In the genomic region with DNA sequence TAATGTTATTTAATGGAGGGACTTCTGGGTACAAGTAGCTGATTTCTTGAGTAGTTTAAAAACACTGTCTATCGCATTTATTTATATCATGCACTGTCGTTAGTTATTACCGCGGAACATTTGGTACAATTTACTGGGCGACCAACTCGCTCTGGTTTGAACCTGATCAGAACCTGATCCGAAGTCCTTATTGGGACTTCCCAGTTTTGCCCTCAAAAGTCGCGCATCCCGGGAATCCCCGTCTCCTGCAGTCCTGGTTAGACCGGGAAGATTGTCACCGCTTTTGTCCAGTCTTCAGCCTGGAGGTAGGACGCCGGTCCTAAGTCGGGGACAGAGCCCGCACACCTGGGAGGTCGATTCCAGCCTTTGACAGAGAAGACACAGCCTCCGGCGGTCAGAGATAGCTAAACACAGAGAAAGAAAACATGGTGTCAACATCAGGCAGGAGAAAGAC, we compare ENCODE assay signal across 8 cellular contexts. TPM values are rescaled to one million over a fixed set of nuclear protein-coding genes. Genes with fewer than 3 reads are reported as not detected.
DNase-seq lines count a peak whose midpoint lies in the region; ATAC-seq, FAIRE-seq and TF ChIP-seq lines count a peak whose summit lies in the region.

No MANE protein-coding gene starts in this region.

- no peaks in the 10 kb centered on the region for H3K9me1 ChIP-seq in K562 (ENCODE audit: control insufficient read depth, insufficient read depth, low read length)

- ATAC-seq in GM19351 (IDR thresholded peaks at IDR 0.05; ENCODE audit: unreplicated experiment), result peak; percentile 13
- peak; percentile 48 for ATAC-seq in K562

- H3K27me3 ChIP-seq in K562 (ENCODE audit: control insufficient read depth in 2 of 2, insufficient read depth in 2 of 2, low read length in 2 of 2), result no peaks in the 10 kb centered on the region

- peak overlapping the region; percentile 27 for H3K27ac ChIP-seq in OCI-LY7 (ENCODE audit: low read depth, low read length, poor library complexity, severe bottlenecking)
- H3K27ac ChIP-seq in K562 (ENCODE audit: extremely low read depth, low read depth, low read length), result peak overlapping the region; percentile 85
- peak overlapping the region in 20 of 21 experiments; percentile 81 to 98 (median 92) for H3K27ac ChIP-seq in skin epidermis

- POLR2A ChIA-PET in OCI-LY7 (lab: Charles Lee), result interaction anchor here (0.7 to 3.8 kb wide), 10 partner anchors 10 to 1449 kb away, joined by 3 to 28 read pairs (median 3); partner anchors contain the start of gene FBXL3
- POLR2A ChIA-PET in K562 (lab: Yijun Ruan, JAX), result interaction anchor here (0.9 to 1.2 kb wide), 3 partner anchors 9 to 1103 kb away, joined by 3 to 9 read pairs (median 3); no protein-coding TSS in a partner anchor

- peak; percentile 11 for DNase-seq in ACHN
- peak; percentile 48 for DNase-seq in OCI-LY7 (ENCODE audit: low spot score)
- DNase-seq in K562 (ENCODE audit: extremely low read depth in 1 of 4, low spot score in 3 of 4), result peak in 2 of 4 experiments; percentile 9 to 39
- peak; percentile 58 for DNase-seq in inferior parietal cortex (ENCODE audit: extremely low spot score)
- DNase-seq in germinal center (ENCODE audit: low spot score), result no peak
- DNase-seq in NCI-H1694 treated with DMSO at 0.1 percent for 48 hours (lab: John Stamatoyannopoulos, UW), result no peak

- H3K9ac ChIP-seq in K562 (ENCODE audit: insufficient read depth in 1 of 2, low read depth in 2 of 2, low read length in 2 of 2), result peak overlapping the region; percentile 81 to 95

- H2AFZ ChIP-seq in OCI-LY7 (ENCODE audit: low read length) (peak overlapping the region; percentile 99), K562 (ENCODE audit: low read depth, low read length) (peak overlapping the region; percentile 95)

- H3K4me3 ChIP-seq in OCI-LY7 (ENCODE audit: low read depth, low read length, poor library complexity, severe bottlenecking) (peak overlapping the region; percentile 79), K562 (peak overlapping the region; percentile 82), skin epidermis (peak overlapping the region; percentile 55 to 90 (median 85))

- no peak for TF ChIP-seq POLR2A in K562 (conservative IDR thresholded peaks at IDR 0.05)

- BruUV-seq in OCI-LY7 (replicated peaks; lab: Mats Ljungman, UMichigan), result TSS peak; percentile 60
- BruUV-seq in K562 (replicated peaks; lab: Mats Ljungman, UMichigan), result TSS peak; percentile 53

- FAIRE-seq in K562 (lab: Jason Lieb, UNC), result peak; percentile 54

- H3K4me1 ChIP-seq in OCI-LY7 (ENCODE audit: insufficient read depth, low read length, poor library complexity, severe bottlenecking), result peaks cover 10% of the 10 kb centered on the region
- peaks cover 7 to 8% of the 10 kb centered on the region in 2 experiments; a peak in 4 of 5 replicates for H3K4me1 ChIP-seq in K562 (replicated peaks in 1 of 2; ENCODE audit: control insufficient read depth in 2 of 2, insufficient read depth in 2 of 2, low read length in 2 of 2)

- no peak for TF ChIP-seq EP300 in K562 (IDR thresholded peaks at IDR 0.05; ENCODE audit: low read length)

- H3K4me2 ChIP-seq in OCI-LY7 (ENCODE audit: low read length) (peak overlapping the region; percentile 78), K562 (ENCODE audit: insufficient read depth, low read length) (peak overlapping the region; percentile 87)

- H3K79me2 ChIP-seq in OCI-LY7 (ENCODE audit: insufficient read depth, low read depth, low read length) (no peaks in the 10 kb centered on the region), K562 (ENCODE audit: control insufficient read depth, insufficient read depth, low read length) (peaks cover 19% of the 10 kb centered on the region)

- CTCF ChIA-PET in OCI-LY7 (lab: Charles Lee; ENCODE audit: unreplicated experiment) (interaction anchor here (1.4 kb wide), 1 partner anchor 9 kb away, joined by 4 read pairs; no protein-coding TSS in a partner anchor), K562 (lab: Yijun Ruan, JAX; ENCODE audit: low intra/inter-chr PET ratio) (no interaction called here)

- in situ Hi-C loops in ACHN (cut with HindIII; ENCODE audit: low pct_ligation_motif_present, low pct_unique_long_range_greater_than_20kb, low sequenced_read_pairs) (no loop called here), K562 (cut with MboI) (no loop called here)

- H4K20me1 ChIP-seq in OCI-LY7 (ENCODE audit: insufficient read depth, low read length) (no peaks in the 10 kb centered on the region), K562 (replicated peaks; ENCODE audit: control insufficient read depth, insufficient read depth, low read length) (no peaks in the 10 kb centered on the region)

- intact Hi-C loops in OCI-LY7 (cut with micrococcal nuclease; ENCODE audit: unreplicated experiment) (loop anchor here (1.0 to 5.0 kb wide), 2 partner anchors 35 to 515 kb away; partner anchors contain the start of gene FBXL3), K562 (cut with micrococcal nuclease) (loop anchor here (5.0 kb wide), 1 partner anchor 335 kb away; the partner anchor contains the start of gene MYCBP2)

- WGBS in K562 (ENCODE audit: insufficient coverage, low coverage, missing lambda C conversion rate), result under 1% methylated on average over 13 of the region's 20 CpGs

- H3K36me3 ChIP-seq in OCI-LY7 (ENCODE audit: insufficient read depth, low read length), result peaks cover 13% of the 10 kb centered on the region; the same call in 1 of the 2 replicates
- peaks cover 13% of the 10 kb centered on the region; the same call in 1 of the 3 replicates for H3K36me3 ChIP-seq in K562 (ENCODE audit: control insufficient read depth, insufficient read depth, low read length)

- TF ChIP-seq CTCF in OCI-LY7 (conservative IDR thresholded peaks at IDR 0.05; ENCODE audit: low read length) (no peak), K562 (IDR thresholded peaks at IDR 0.05 in 2 of 3, conservative IDR thresholded peaks at IDR 0.05 in 1 of 3; ENCODE audit: insufficient read depth in 2 of 3, low read depth in 1 of 3, low read length in 3 of 3) (no peak)

- no peak for TF ChIP-seq RAD21 in K562 (CRISPR knock-in tag; conservative IDR thresholded peaks at IDR 0.05 in 1 of 2, IDR thresholded peaks at IDR 0.05 in 1 of 2)

- H3K9me3 ChIP-seq in OCI-LY7 (ENCODE audit: low read length) (no peaks in the 10 kb centered on the region), K562 (replicated peaks; ENCODE audit: control insufficient read depth, insufficient read depth, low read depth, low read length) (no peaks in the 10 kb centered on the region)

- no peaks in the 10 kb centered on the region for H3K9me2 ChIP-seq in OCI-LY7 (ENCODE audit: insufficient read depth, low read length)

RNA-seq across cellular contexts. Expression of gene CLN5, which starts 0.7 kb away (rescaled TPM):
- total RNA-seq in OCI-LY7 (2014; rRNA removed; shearing (Covaris generic)), result 10.1 and 11.7 TPM in 2 replicates
- 12.7 and 13.2 TPM in 2 replicates for total RNA-seq in OCI-LY7 (2022)
- 17.8 and 35.6 TPM in 2 replicates for total RNA-seq in K562 (2011; cell fraction: chromatin; rRNA removed; ENCODE audit: low replicate concordance)
- total RNA-seq in K562 (2011; cell fraction: nucleolus; rRNA removed), result 14.3 and 15.1 TPM in 2 replicates
- 29.9 and 45.6 TPM in 2 replicates for total RNA-seq in K562 (2011; cell fraction: nucleoplasm; rRNA removed)
- 5.7 and 7.2 TPM in 2 replicates for total RNA-seq in K562 (2014; rRNA removed)
- total RNA-seq in K562 (2014; rRNA removed; fragmentation: Illumina TruSeq; extraction: Trizol), result 7.7 and 8.2 TPM in 2 replicates
- total RNA-seq in K562 (2015; rRNA removed; fragmentation: Illumina TruSeq; extraction: Trizol), result 7.6 and 8.2 TPM in 2 replicates
- 7.2 and 8.9 TPM in 2 replicates for total RNA-seq in K562 (2021)
- 8.2 and 11.5 TPM in 2 replicates for polyA plus RNA-seq in K562 (2011; rRNA removed)
- 3.1 and 4.6 TPM in 2 replicates for polyA plus RNA-seq in K562 (2011; cell fraction: cytosol; rRNA removed)
- polyA plus RNA-seq in K562 (2011; cell fraction: nucleus; rRNA removed), result 20.7 and 23.4 TPM in 2 replicates
- polyA plus RNA-seq in K562 (2012), result 5.7 and 8.7 TPM in 2 replicates
- 4.6 and 5.8 TPM in 2 replicates for polyA plus RNA-seq in K562 (2014; fragmentation: Illumina TruSeq; extraction: Trizol)
- polyA plus RNA-seq in K562 (2014; fragmentation: Nextera tagmentation; extraction: Ambion mirVana), result 1 to 10 TPM; 4.6 to 5.3 TPM
- polyA plus RNA-seq in K562 (2014; rRNA removed), result 6.1 and 8.1 TPM in 2 replicates
- polyA minus RNA-seq in K562 (2011; rRNA and poly(A)+ RNA removed), result 13.4 and 17.4 TPM in 2 replicates
- polyA minus RNA-seq in K562 (2011; cell fraction: cytosol; rRNA and poly(A)+ RNA removed), result 2.5 and 4.7 TPM in 2 replicates
- 20.3 and 33.5 TPM in 2 replicates for polyA minus RNA-seq in K562 (2011; cell fraction: nucleus; rRNA and poly(A)+ RNA removed)

RNA-seq across cellular contexts. Expression of gene FBXL3, which starts 34.4 kb away (rescaled TPM):
- 21.6 and 23.4 TPM in 2 replicates for total RNA-seq in OCI-LY7 (2014; rRNA removed; shearing (Covaris generic))
- 24.7 and 25.1 TPM in 2 replicates for total RNA-seq in OCI-LY7 (2022)
- 11.3 and 25.8 TPM in 2 replicates for total RNA-seq in K562 (2011; cell fraction: chromatin; rRNA removed; ENCODE audit: low replicate concordance)
- 8.0 and 10.4 TPM in 2 replicates for total RNA-seq in K562 (2011; cell fraction: nucleolus; rRNA removed)
- 11.7 and 20.0 TPM in 2 replicates for total RNA-seq in K562 (2011; cell fraction: nucleoplasm; rRNA removed)
- total RNA-seq in K562 (2014; rRNA removed), result 14.7 and 16.9 TPM in 2 replicates
- total RNA-seq in K562 (2014; rRNA removed; fragmentation: Illumina TruSeq; extraction: Trizol), result 14.8 and 16.7 TPM in 2 replicates
- total RNA-seq in K562 (2015; rRNA removed; fragmentation: Illumina TruSeq; extraction: Trizol), result 15.3 and 16.4 TPM in 2 replicates
- 11.2 and 12.6 TPM in 2 replicates for total RNA-seq in K562 (2021)
- polyA plus RNA-seq in K562 (2011; rRNA removed), result 10.5 and 13.7 TPM in 2 replicates
- 5.5 and 5.7 TPM in 2 replicates for polyA plus RNA-seq in K562 (2011; cell fraction: cytosol; rRNA removed)
- polyA plus RNA-seq in K562 (2011; cell fraction: nucleus; rRNA removed), result 6.5 and 7.4 TPM in 2 replicates
- 6.2 and 8.0 TPM in 2 replicates for polyA plus RNA-seq in K562 (2012)
- polyA plus RNA-seq in K562 (2014; fragmentation: Illumina TruSeq; extraction: Trizol), result 9.6 and 11.1 TPM in 2 replicates
- polyA plus RNA-seq in K562 (2014; fragmentation: Nextera tagmentation; extraction: Ambion mirVana), result 1 to 10 TPM; 3.8 to 4.0 TPM
- 9.8 and 14.3 TPM in 2 replicates for polyA plus RNA-seq in K562 (2014; rRNA removed)
- 18.1 and 18.4 TPM in 2 replicates for polyA minus RNA-seq in K562 (2011; rRNA and poly(A)+ RNA removed)
- polyA minus RNA-seq in K562 (2011; cell fraction: cytosol; rRNA and poly(A)+ RNA removed), result 6.2 and 7.2 TPM in 2 replicates
- 10.5 and 15.7 TPM in 2 replicates for polyA minus RNA-seq in K562 (2011; cell fraction: nucleus; rRNA and poly(A)+ RNA removed)

RNA-seq across cellular contexts. Expression of gene ACOD1, which starts 44.3 kb away (rescaled TPM):
- not detected in 2 replicates for total RNA-seq in OCI-LY7 (2014; rRNA removed; shearing (Covaris generic))
- total RNA-seq in OCI-LY7 (2022) (not detected in 2 replicates), K562 (2014; rRNA removed) (not detected in 2 replicates), K562 (2014; rRNA removed; fragmentation: Illumina TruSeq; extraction: Trizol) (not detected in 2 replicates), K562 (2015; rRNA removed; fragmentation: Illumina TruSeq; extraction: Trizol) (not detected in 2 replicates), K562 (2021) (not detected in 2 replicates)
- total RNA-seq in K562 (2011; cell fraction: chromatin; rRNA removed; ENCODE audit: low replicate concordance), result not detected in 2 replicates
- total RNA-seq in K562 (2011; cell fraction: nucleolus; rRNA removed), result not detected in 2 replicates
- not detected in 2 replicates for total RNA-seq in K562 (2011; cell fraction: nucleoplasm; rRNA removed)
- polyA plus RNA-seq in K562 (2011; rRNA removed) (not detected in 2 replicates), K562 (2014; fragmentation: Illumina TruSeq; extraction: Trizol) (not detected in 2 replicates), K562 (2014; fragmentation: Nextera tagmentation; extraction: Ambion mirVana) (not detected), K562 (2014; rRNA removed) (not detected in 2 replicates)
- not detected in 2 replicates for polyA plus RNA-seq in K562 (2011; cell fraction: cytosol; rRNA removed)
- polyA plus RNA-seq in K562 (2011; cell fraction: nucleus; rRNA removed), result not detected in 2 replicates
- not detected in 2 replicates for polyA plus RNA-seq in K562 (2012)
- polyA minus RNA-seq in K562 (2011; rRNA and poly(A)+ RNA removed), result not detected in 2 replicates
- not detected in 2 replicates for polyA minus RNA-seq in K562 (2011; cell fraction: cytosol; rRNA and poly(A)+ RNA removed)
- not detected in 2 replicates for polyA minus RNA-seq in K562 (2011; cell fraction: nucleus; rRNA and poly(A)+ RNA removed)

Comparison
In these comparisons a context has a peak if more than half of its experiments do, and no peak if none do; other contexts are left out.
1. DNase-seq: peak in ACHN (single experiment), OCI-LY7 (single experiment) and inferior parietal cortex (single experiment); none in germinal center (single experiment) and NCI-H1694 treated with DMSO at 0.1 percent for 48 hours (single experiment).
2. H3K27ac ChIP-seq: peak in every context shown above with its lines; median percentile 92 in skin epidermis; 85 in K562; 27 in OCI-LY7.
3. Peak in every context shown above with its lines, with median percentiles within 50 percentile points of each other: H3K4me3 ChIP-seq.